Comparison of ENCODE assay signal across 9 cellular contexts in genomic region chr20:31691646-31692275, GRCh38. TPM values are rescaled to one million over a fixed set of nuclear protein-coding genes. Genes with fewer than 3 reads are reported as not detected.
DNase-seq lines count a peak whose midpoint lies in the region; ATAC-seq and TF ChIP-seq lines count a peak whose summit lies in the region.
"Had no signal": no experiment of that assay in that cellular context is flagged by ENCODE, and none has a peak within 500 bp of the region (broad histone marks: within the 10 kb centered on the region; RNA-seq: fewer than 3 reads in every experiment).

No MANE protein-coding gene starts in this region.

- no peaks in the 10 kb centered on the region for H3K27me3 Mint-ChIP-seq in activated naive CD8-positive, alpha-beta T cell treated with anti-CD3 and anti-CD28 coated beads, Interleukin-2, amount 10 ng/mL, durations not matched to agents 7 days and 5 days

- no peak overlapping the region for H3K4me3 ChIP-seq in gastrocnemius medialis
- H3K4me3 ChIP-seq in ovary: no peak overlapping the region

- H3K36me3 ChIP-seq in gastrocnemius medialis: no peaks in the 10 kb centered on the region
- no peaks in the 10 kb centered on the region for H3K36me3 ChIP-seq in ovary

- peaks cover 46 to 60% of the 10 kb centered on the region in 2 donors for H3K4me1 ChIP-seq in gastrocnemius medialis
- H3K4me1 ChIP-seq in ovary (ENCODE audit: insufficient read depth): peaks cover 7% of the 10 kb centered on the region

- peaks cover 54% of the 10 kb centered on the region for H3K4me1 Mint-ChIP-seq in activated naive CD8-positive, alpha-beta T cell treated with anti-CD3 and anti-CD28 coated beads, Interleukin-2, amount 10 ng/mL, durations not matched to agents 7 days and 5 days

- peak overlapping the region; percentile 8 for H3K4me3 Mint-ChIP-seq in activated naive CD8-positive, alpha-beta T cell treated with anti-CD3 and anti-CD28 coated beads, Interleukin-2, amount 10 ng/mL, durations not matched to agents 7 days and 5 days

- 32 to 46% (median 38%) methylated on average over 1 of the region's 1 CpG for WGBS in ovary, 3 donors

- no peak for TF ChIP-seq CTCF in gastrocnemius medialis (IDR thresholded peaks at IDR 0.05 in 4 of 5, conservative IDR thresholded peaks at IDR 0.05 in 1 of 5)
- no peak for TF ChIP-seq CTCF in ovary (IDR thresholded peaks at IDR 0.05)

- ATAC-seq in GM18520 (IDR thresholded peaks at IDR 0.05; ENCODE audit: unreplicated experiment) (peak; percentile 36), HG03280 (IDR thresholded peaks at IDR 0.05; ENCODE audit: unreplicated experiment) (peak; percentile 48), gastrocnemius medialis (no peak), GM21529 (IDR thresholded peaks at IDR 0.05; ENCODE audit: unreplicated experiment) (no peak)
- ATAC-seq in activated naive CD8-positive, alpha-beta T cell treated with anti-CD3 and anti-CD28 coated beads, Interleukin-2, amount 10 ng/mL, durations not matched to agents 7 days and 5 days (ENCODE audit: low read depth): peak; percentile 37

- H3K36me3 Mint-ChIP-seq in activated naive CD8-positive, alpha-beta T cell treated with anti-CD3 and anti-CD28 coated beads, Interleukin-2, amount 10 ng/mL, durations not matched to agents 7 days and 5 days: peaks cover 34% of the 10 kb centered on the region

- intact Hi-C loops in gastrocnemius medialis (cut with DNase I; ENCODE audit: low total_unique reads): no loop called here
- intact Hi-C loops in ovary (cut with DNase I): no loop called here

- peak overlapping the region; percentile 30 to 45 (median 43) for H3K27ac ChIP-seq in gastrocnemius medialis
- H3K27ac ChIP-seq in ovary: no peak overlapping the region

- H3K27me3 ChIP-seq in gastrocnemius medialis (no peaks in the 10 kb centered on the region), ovary (no peaks in the 10 kb centered on the region)

- in situ Hi-C loops in gastrocnemius medialis (cut with MboI; ENCODE audit: low sequenced_read_pairs in 4 of 4): no loop called here

- H3K9me3 Mint-ChIP-seq in activated naive CD8-positive, alpha-beta T cell treated with anti-CD3 and anti-CD28 coated beads, Interleukin-2, amount 10 ng/mL, durations not matched to agents 7 days and 5 days: no peaks in the 10 kb centered on the region

- TF ChIP-seq EP300 in ovary (IDR thresholded peaks at IDR 0.05): no peak

- TF ChIP-seq POLR2A in gastrocnemius medialis (IDR thresholded peaks at IDR 0.05) (no peak), ovary (IDR thresholded peaks at IDR 0.05) (no peak)

- H3K9me3 ChIP-seq in gastrocnemius medialis (no peaks in the 10 kb centered on the region), ovary (no peaks in the 10 kb centered on the region)

- peak overlapping the region; percentile 79 for H3K27ac Mint-ChIP-seq in activated naive CD8-positive, alpha-beta T cell treated with anti-CD3 and anti-CD28 coated beads, Interleukin-2, amount 10 ng/mL, durations not matched to agents 7 days and 5 days

- POLR2A ChIA-PET in activated naive CD8-positive, alpha-beta T cell treated with anti-CD3 and anti-CD28 coated beads, Interleukin-2, amount 10 ng/mL, durations not matched to agents 7 days and 5 days (lab: Charles Lee): interaction anchor here (0.5 to 1.7 kb wide), 7 partner anchors 16 to 32 kb away, joined by 3 to 6 read pairs (median 5); no protein-coding TSS in a partner anchor

- no peak for DNase-seq in activated naive CD8-positive, alpha-beta T cell treated with anti-CD3 and anti-CD28 coated beads, Interleukin-2, amount 10 ng/mL, durations not matched to agents 7 days and 5 days
- no peak for DNase-seq in gastrocnemius medialis
- DNase-seq in COLO829 (ENCODE audit: low spot score): no peak
- DNase-seq in NCI-H2227 treated with DMSO at 0.1 percent for 48 hours (lab: John Stamatoyannopoulos, UW): no peak
- DNase-seq in ovary: no peak
- DNase-seq: NCI-H1048 had no signal

RNA-seq across cellular contexts. Expression of gene BCL2L1, which starts 30.9 kb away (rescaled TPM):
- 10 to 100 TPM; 61.7 to 64.5 TPM for total RNA-seq in activated naive CD8-positive, alpha-beta T cell treated with anti-CD3 and anti-CD28 coated beads, Interleukin-2, amount 10 ng/mL, durations not matched to agents 7 days and 5 days
- 10 to 100 TPM; 41.5 to 87.8 (median 55.3) TPM for total RNA-seq in gastrocnemius medialis
- 10 to 100 TPM; 21.7 to 65.1 (median 40.4) TPM for total RNA-seq in ovary
- 10 to 100 TPM; 31.6 to 35.6 TPM for polyA plus RNA-seq in ovary

RNA-seq across cellular contexts. Expression of gene TPX2, which starts 47.3 kb away (rescaled TPM):
- 100 to 1,000 TPM; 111 to 114 TPM for total RNA-seq in activated naive CD8-positive, alpha-beta T cell treated with anti-CD3 and anti-CD28 coated beads, Interleukin-2, amount 10 ng/mL, durations not matched to agents 7 days and 5 days
- total RNA-seq in gastrocnemius medialis: 1 to 10 TPM in 2 of 4 donors, under 1 TPM in 2; 0.46 to 1.9 (median 1.0) TPM
- 1 to 10 TPM in 2 of 7 donors, under 1 TPM in 5; 0.10 to 1.6 (median 0.47) TPM for total RNA-seq in ovary
- 1 to 10 TPM in 1 of 2 donors, under 1 TPM in 1; 0.91 to 5.2 TPM for polyA plus RNA-seq in ovary

RNA-seq across cellular contexts. Expression of gene COX4I2, which starts 54.0 kb away (rescaled TPM):
- total RNA-seq in activated naive CD8-positive, alpha-beta T cell treated with anti-CD3 and anti-CD28 coated beads, Interleukin-2, amount 10 ng/mL, durations not matched to agents 7 days and 5 days: not detected
- total RNA-seq in gastrocnemius medialis (10 to 100 TPM in 1 of 4 donors, 1 to 10 TPM in 3; 3.9 to 10.4 (median 4.3) TPM), ovary (1 to 10 TPM in 6 of 7 donors, not detected in 1; 1.1 to 3.5 (median 2.1) TPM)
- polyA plus RNA-seq in ovary: 1 to 10 TPM; 3.5 to 6.6 TPM

Comparison
In these comparisons a context has a peak if more than half of its experiments do, and no peak if none do; other contexts are left out.
1. ATAC-seq: peak in GM18520 (single experiment), HG03280 (single experiment) and activated naive CD8-positive, alpha-beta T cell treated with anti-CD3 and anti-CD28 coated beads, Interleukin-2, amount 10 ng/mL, durations not matched to agents 7 days and 5 days (single experiment); none in gastrocnemius medialis (0 of 2) and GM21529 (single experiment).
2. H3K27ac ChIP-seq: peak in gastrocnemius medialis (4 of 4); none in ovary (0 of 2).
3. RNA of gene TPX2, which starts 47.3 kb away (total RNA-seq): 111 to 114 TPM in activated naive CD8-positive, alpha-beta T cell treated with anti-CD3 and anti-CD28 coated beads, Interleukin-2, amount 10 ng/mL, durations not matched to agents 7 days and 5 days; 0.46 to 1.9 TPM in gastrocnemius medialis and 0.10 to 1.6 TPM in ovary; every median in the first group is over 10 times any median in the second.